In genomic region chr11:3087821-3088800, GRCh38 we compare ENCODE assay signal across 19 cellular contexts. TPM values are rescaled to one million over a fixed set of nuclear protein-coding genes. Genes with fewer than 3 reads are reported as not detected.
DNase-seq lines count a peak whose midpoint lies in the region; ATAC-seq, FAIRE-seq and TF ChIP-seq lines count a peak whose summit lies in the region.
"Had no signal": no experiment of that assay in that cellular context is flagged by ENCODE, and none has a peak within 500 bp of the region (broad histone marks: within the 10 kb centered on the region; RNA-seq: fewer than 3 reads in every experiment).

No MANE protein-coding gene starts in this region.

- H3K9me3 ChIP-seq in BLaER1 treated with 17β-estradiol and CSF1 and Interleukin-3, amounts not matched to agents 10 nM and 100 nM (replicated peaks in 1 of 11): no peaks in the 10 kb centered on the region
- H3K9me3 ChIP-seq in keratinocyte (ENCODE audit: control insufficient read depth, low read depth, low read length): no peaks in the 10 kb centered on the region
- H3K9me3 ChIP-seq: left ventricle myocardium inferior had no signal

- DNase-seq in HFFc6: peak; percentile 17
- peak; percentile 40 for DNase-seq in T1000 (lab: John Stamatoyannopoulos, UW)
- no peak for DNase-seq in keratinocyte (ENCODE audit: low read depth, low spot score)
- no peak for DNase-seq in activated naive CD8-positive, alpha-beta T cell treated with anti-CD3 and anti-CD28 coated beads for 36 hours
- DNase-seq in mesothelial cell of epicardium (ENCODE audit: low spot score in 2 of 2, unreplicated experiment in 2 of 2): no peak
- no peak for DNase-seq in NCI-H1436 (lab: John Stamatoyannopoulos, UW)
- DNase-seq: activated CD4-positive, alpha-beta T cell treated with anti-CD3 and anti-CD28 coated beads for 36 hours; activated CD8-positive, alpha-beta memory T cell treated with anti-CD3 and anti-CD28 coated beads, Interleukin-2, amount 50 U/mL, for 4 hours; endodermal cell; left ventricle myocardium inferior; MM.1S; NCI-H774; stimulated activated CD4-positive, alpha-beta T cell treated with anti-CD3 and anti-CD28 coated beads, Interleukin-12 subunit alpha, Interleukin-12 subunit beta, amount 100 ng/mL, for 4 hours had no signal

- H3K9me3 Mint-ChIP-seq in HFFc6 (no peaks in the 10 kb centered on the region), mesothelial cell of epicardium (no peaks in the 10 kb centered on the region)
- H3K9me3 Mint-ChIP-seq in activated naive CD8-positive, alpha-beta T cell treated with anti-CD3 and anti-CD28 coated beads for 36 hours: no peaks in the 10 kb centered on the region
- H3K9me3 Mint-ChIP-seq: activated naive CD4-positive, alpha-beta T cell treated with anti-CD3 and anti-CD28 coated beads, Interleukin-2, amount 50 U/mL, for 72 hours; endodermal cell; stimulated activated naive CD8-positive, alpha-beta T cell treated with anti-CD3 and anti-CD28 coated beads, Interleukin-15, Interleukin-2, amounts not matched to agents 100 ng/mL and 50 ng/mL, for 24 hours; T-helper 2 cell treated with Interferon-gamma antibody and Interleukin-4, amounts not matched to agents 5 μg/mL and 100 μg/mL, for 36 hours had no signal

- peak; percentile 32 for FAIRE-seq in keratinocyte (lab: Jason Lieb, UNC)
- FAIRE-seq: urothelium cell line had no signal

- H3K27me3 Mint-ChIP-seq in HFFc6 (ENCODE audit: insufficient read depth) (peaks cover 24% of the 10 kb centered on the region), mesothelial cell of epicardium (ENCODE audit: low read depth) (peaks cover 12% of the 10 kb centered on the region)
- no peaks in the 10 kb centered on the region for H3K27me3 Mint-ChIP-seq in activated naive CD8-positive, alpha-beta T cell treated with anti-CD3 and anti-CD28 coated beads for 36 hours
- H3K27me3 Mint-ChIP-seq: activated CD4-positive, alpha-beta T cell treated with anti-CD3 and anti-CD28 coated beads for 36 hours; stimulated activated naive CD8-positive, alpha-beta T cell treated with anti-CD3 and anti-CD28 coated beads, Interleukin-15, Interleukin-2, amounts not matched to agents 100 ng/mL and 50 ng/mL, for 24 hours had no signal

- dilution Hi-C loops in keratinocyte (cut with MboI; ENCODE audit: extremely low pct_ligation_motif_present, low sequenced_read_pairs): no loop called here

- no peaks in the 10 kb centered on the region for H3K27me3 ChIP-seq in BLaER1 treated with 17β-estradiol and CSF1 and Interleukin-3, amounts not matched to agents 10 nM and 100 nM
- H3K27me3 ChIP-seq in keratinocyte (ENCODE audit: control insufficient read depth, extremely low read depth, insufficient read depth, low read length): peaks cover 4% of the 10 kb centered on the region

- H3K27ac ChIP-seq in BLaER1 treated with 17β-estradiol and CSF1 and Interleukin-3, amounts not matched to agents 10 nM and 100 nM: peak overlapping the region in 3 of 11 experiments; percentile 26 to 32 (median 29); a peak in 2 of 22 replicates
- no peak overlapping the region for H3K27ac ChIP-seq in keratinocyte (ENCODE audit: control insufficient read depth, insufficient read depth, low read length)
- H3K27ac ChIP-seq: left ventricle myocardium inferior had no signal

- ATAC-seq in GM18520 (IDR thresholded peaks at IDR 0.05; ENCODE audit: unreplicated experiment): no peak
- ATAC-seq: activated CD4-positive, alpha-beta T cell treated with anti-CD3 and anti-CD28 coated beads for 36 hours; activated naive CD4-positive, alpha-beta T cell treated with anti-CD3 and anti-CD28 coated beads, Interleukin-2, amount 50 U/mL, for 72 hours had no signal

- peaks cover 0 to 61% (median 0%) of the 10 kb centered on the region in 11 experiments; a peak in 7 of 22 replicates for H4K20me1 ChIP-seq in BLaER1 treated with 17β-estradiol and CSF1 and Interleukin-3, amounts not matched to agents 10 nM and 100 nM
- H4K20me1 ChIP-seq in keratinocyte (ENCODE audit: control insufficient read depth, extremely low read depth, insufficient read depth, low read length): peaks cover 4% of the 10 kb centered on the region

- no peak overlapping the region for H3K4me3 ChIP-seq in BLaER1 treated with 17β-estradiol and CSF1 and Interleukin-3, amounts not matched to agents 10 nM and 100 nM
- no peak overlapping the region for H3K4me3 ChIP-seq in keratinocyte (ENCODE audit: control insufficient read depth in 2 of 3, extremely low read depth in 1 of 3, insufficient read depth in 2 of 3, low read depth in 1 of 3, low read length in 3 of 3)
- H3K4me3 ChIP-seq: left ventricle myocardium inferior had no signal

- H3K4me1 ChIP-seq in BLaER1 treated with 17β-estradiol and CSF1 and Interleukin-3, amounts not matched to agents 10 nM and 100 nM: peaks cover 5 to 25% (median 11%) of the 10 kb centered on the region in 10 experiments; a peak in 19 of 20 replicates
- peaks cover 14% of the 10 kb centered on the region for H3K4me1 ChIP-seq in keratinocyte (ENCODE audit: control insufficient read depth, extremely low read depth, insufficient read depth, low read length)

- H3K36me3 Mint-ChIP-seq in HFFc6 (ENCODE audit: low read depth) (no peaks in the 10 kb centered on the region), mesothelial cell of epicardium (peaks cover 3% of the 10 kb centered on the region)
- no peaks in the 10 kb centered on the region for H3K36me3 Mint-ChIP-seq in activated naive CD8-positive, alpha-beta T cell treated with anti-CD3 and anti-CD28 coated beads for 36 hours
- H3K36me3 Mint-ChIP-seq: activated naive CD4-positive, alpha-beta T cell treated with anti-CD3 and anti-CD28 coated beads, Interleukin-2, amount 50 U/mL, for 72 hours had no signal

- H3K4me3 Mint-ChIP-seq in HFFc6: no peak overlapping the region
- H3K4me3 Mint-ChIP-seq in activated naive CD8-positive, alpha-beta T cell treated with anti-CD3 and anti-CD28 coated beads for 36 hours: no peak overlapping the region
- H3K4me3 Mint-ChIP-seq in mesothelial cell of epicardium: no peak overlapping the region
- H3K4me3 Mint-ChIP-seq: activated CD4-positive, alpha-beta T cell treated with anti-CD3 and anti-CD28 coated beads for 36 hours; endodermal cell; stimulated activated naive CD8-positive, alpha-beta T cell treated with anti-CD3 and anti-CD28 coated beads, Interleukin-15, Interleukin-2, amounts not matched to agents 100 ng/mL and 50 ng/mL, for 24 hours; T-helper 2 cell treated with Interferon-gamma antibody and Interleukin-4, amounts not matched to agents 5 μg/mL and 100 μg/mL, for 36 hours had no signal

- no peak overlapping the region for H2AFZ ChIP-seq in keratinocyte (ENCODE audit: control insufficient read depth, low read length)

- H3K9me1 ChIP-seq in keratinocyte (ENCODE audit: control insufficient read depth, extremely low read depth, insufficient read depth, low read length): no peaks in the 10 kb centered on the region

- peak overlapping the region; percentile 71 for H3K27ac Mint-ChIP-seq in HFFc6
- no peak overlapping the region for H3K27ac Mint-ChIP-seq in activated naive CD8-positive, alpha-beta T cell treated with anti-CD3 and anti-CD28 coated beads for 36 hours
- H3K27ac Mint-ChIP-seq in mesothelial cell of epicardium: no peak overlapping the region
- H3K27ac Mint-ChIP-seq: activated CD4-positive, alpha-beta T cell treated with anti-CD3 and anti-CD28 coated beads for 36 hours; endodermal cell; stimulated activated naive CD8-positive, alpha-beta T cell treated with anti-CD3 and anti-CD28 coated beads, Interleukin-15, Interleukin-2, amounts not matched to agents 100 ng/mL and 50 ng/mL, for 24 hours; T-helper 2 cell treated with Interferon-gamma antibody and Interleukin-4, amounts not matched to agents 5 μg/mL and 100 μg/mL, for 36 hours had no signal

- peak overlapping the region in 5 of 11 experiments; percentile 11 to 48 (median 17); a peak in 3 of 22 replicates for H3K9ac ChIP-seq in BLaER1 treated with 17β-estradiol and CSF1 and Interleukin-3, amounts not matched to agents 10 nM and 100 nM
- H3K9ac ChIP-seq in keratinocyte (ENCODE audit: control insufficient read depth, extremely low read depth, insufficient read depth, low read length): no peak overlapping the region

- no peaks in the 10 kb centered on the region for H3K79me2 ChIP-seq in keratinocyte (ENCODE audit: control insufficient read depth, insufficient read depth, low read length)

- H3K36me3 ChIP-seq in BLaER1 treated with 17β-estradiol and CSF1 and Interleukin-3, amounts not matched to agents 10 nM and 100 nM: peaks cover 0 to 27% (median under 1%) of the 10 kb centered on the region in 11 experiments; a peak in 8 of 22 replicates
- H3K36me3 ChIP-seq in keratinocyte (ENCODE audit: control insufficient read depth in 2 of 2, extremely low read depth in 1 of 2, insufficient read depth in 2 of 2, low read length in 2 of 2): no peaks in the 10 kb centered on the region

- TF ChIP-seq CTCF in HFFc6 (IDR thresholded peaks at IDR 0.05): no peak
- no peak for TF ChIP-seq CTCF in keratinocyte (optimal IDR thresholded peaks at IDR 0.05 in 1 of 3, IDR thresholded peaks at IDR 0.05 in 1 of 3, conservative IDR thresholded peaks at IDR 0.05 in 1 of 3; ENCODE audit: extremely low read depth in 1 of 3, insufficient read depth in 2 of 3, low read length in 3 of 3)
- no peak for TF ChIP-seq CTCF in mesothelial cell of epicardium (IDR thresholded peaks at IDR 0.05; ENCODE audit: unreplicated experiment)

- H3K4me2 ChIP-seq in BLaER1 treated with 17β-estradiol and CSF1 and Interleukin-3, amounts not matched to agents 10 nM and 100 nM: peak overlapping the region in 9 of 11 experiments; percentile 34 to 81 (median 56); a peak in 16 of 22 replicates
- peak overlapping the region; percentile 32 for H3K4me2 ChIP-seq in keratinocyte (ENCODE audit: control insufficient read depth, extremely low read depth, insufficient read depth, low read depth, low read length)

- peaks cover 10% of the 10 kb centered on the region for H3K4me1 Mint-ChIP-seq in HFFc6 (ENCODE audit: low read depth)
- H3K4me1 Mint-ChIP-seq in activated naive CD8-positive, alpha-beta T cell treated with anti-CD3 and anti-CD28 coated beads for 36 hours: no peaks in the 10 kb centered on the region
- no peaks in the 10 kb centered on the region for H3K4me1 Mint-ChIP-seq in mesothelial cell of epicardium
- H3K4me1 Mint-ChIP-seq: activated CD4-positive, alpha-beta T cell treated with anti-CD3 and anti-CD28 coated beads for 36 hours had no signal

RNA-seq across cellular contexts. Expression of gene CARS1, which starts 30.9 kb away (rescaled TPM):
- 10 to 100 TPM; 51.2 to 64.3 (median 56.1) TPM for total RNA-seq in HFFc6 (2021; fragmentation: NEBNext Ultra II Directional; extraction: Animal tissue kit (Norgen Biotek cat#: 25700))
- polyA plus RNA-seq in keratinocyte: 53.0 to 62.5 TPM (median 60.7 TPM) in 3 replicates
- polyA plus RNA-seq in keratinocyte (2011; ENCODE audit: low read depth): 87.1 TPM
- 41.5 and 44.0 TPM in 2 replicates for polyA plus RNA-seq in keratinocyte (2011; cell fraction: cytosol; rRNA removed)
- 109 and 122 TPM in 2 replicates for polyA plus RNA-seq in keratinocyte (2011; cell fraction: nucleus; rRNA removed)
- polyA plus RNA-seq in keratinocyte (2012; ENCODE audit: low replicate concordance): 71.9 and 81.6 TPM in 2 replicates
- 25.4 to 41.8 TPM (median 34.8 TPM) in 3 replicates for polyA minus RNA-seq in keratinocyte
- 43.0 TPM for polyA minus RNA-seq in keratinocyte (2011; cell fraction: cytosol; rRNA and poly(A)+ RNA removed)
- polyA minus RNA-seq in keratinocyte (2011; cell fraction: nucleus; rRNA and poly(A)+ RNA removed): 48.7 and 60.6 TPM in 2 replicates
- 100 to 1,000 TPM in 1 of 2 experiments, 10 to 100 TPM in 1; 96.6 to 101 TPM for total RNA-seq in activated naive CD8-positive, alpha-beta T cell treated with anti-CD3 and anti-CD28 coated beads for 36 hours
- 32.7 to 33.4 TPM (median 32.9 TPM) in 3 replicates for total RNA-seq in mesothelial cell of epicardium

Comparison
In these comparisons a context has a peak if more than half of its experiments do, and no peak if none do; other contexts are left out.
1. DNase-seq: peak in HFFc6 (single experiment) and T1000 (single experiment); none in keratinocyte (single experiment), activated naive CD8-positive, alpha-beta T cell treated with anti-CD3 and anti-CD28 coated beads for 36 hours (single experiment), mesothelial cell of epicardium (0 of 2) and NCI-H1436 (single experiment).